23 cellular contexts compared by ENCODE assay signal in the genomic region with DNA sequence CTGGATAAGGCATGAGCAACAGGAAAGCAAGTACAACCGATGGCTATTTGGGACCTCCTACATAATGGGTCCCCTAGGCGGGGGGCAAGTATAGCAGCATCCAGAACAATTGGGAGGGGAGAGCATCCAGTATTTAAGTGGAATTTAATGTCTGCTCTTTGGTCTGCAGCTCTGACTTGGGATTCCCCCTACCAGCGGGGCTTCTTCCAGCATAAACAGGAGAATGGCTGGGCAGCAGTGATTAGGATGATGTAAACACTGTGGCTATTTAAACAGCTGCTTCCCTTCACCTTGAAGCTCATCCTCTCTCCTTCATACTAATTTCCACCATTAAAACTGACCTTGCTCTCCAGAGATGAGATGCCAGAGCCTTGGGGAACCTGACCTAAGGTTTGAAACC.
DNase-seq lines count a peak whose midpoint lies in the region; ATAC-seq and TF ChIP-seq lines count a peak whose summit lies in the region.
"Had no signal": no experiment of that assay in that cellular context is flagged by ENCODE, and none has a peak within 500 bp of the region (broad histone marks: within the 10 kb centered on the region; RNA-seq: fewer than 3 reads in every experiment).

No MANE protein-coding gene starts in this region.

- H3K4me3 ChIP-seq in ovary: no peak overlapping the region
- H3K4me3 ChIP-seq: GM23248, heart left ventricle, lung, right lobe of liver, testis had no signal

- no peaks in the 10 kb centered on the region for H3K4me1 ChIP-seq in ovary (ENCODE audit: insufficient read depth)
- H3K4me1 ChIP-seq: heart left ventricle, right lobe of liver, testis had no signal

- DNase-seq in DMS53 (lab: John Stamatoyannopoulos, UW) (peak; percentile 66), NCI-H1930 (lab: John Stamatoyannopoulos, UW) (peak; percentile 73 to 83), SHP77 treated with DMSO at 0.1 percent for 48 hours (lab: John Stamatoyannopoulos, UW) (peak; percentile 95), iPS-NIHi7 (ENCODE audit: extremely low spot score) (peak; percentile 22), ovary (no peak)
- DNase-seq in activated effector memory CD4-positive, alpha-beta T cell treated with Interleukin-2 at 50 U/mL for 16 hours: no peak
- DNase-seq: activated CD4-positive, alpha-beta T cell treated with anti-CD3 and anti-CD28 coated beads, Interleukin-2, amount 10 ng/mL, durations not matched to agents 7 days and 5 days; activated CD8-positive, alpha-beta memory T cell treated with anti-CD3 and anti-CD28 coated beads, Interleukin-2, amount 50 U/mL, for 4 hours; activated effector memory CD4-positive, alpha-beta T cell treated with anti-CD3 and anti-CD28 coated beads, Interleukin-2, amount 50 U/mL, for 16 hours; CD4-positive, alpha-beta T cell; heart left ventricle; Karpas-422; NCI-H1105; NCI-H524 treated with DMSO at 0.1 percent for 48 hours; right lobe of liver; Right ventricle myocardium superior; T-helper 1 cell; testis had no signal

- H3K36me3 ChIP-seq in ovary: no peaks in the 10 kb centered on the region
- H3K36me3 ChIP-seq: heart left ventricle, right lobe of liver had no signal

- TF ChIP-seq EP300 in ovary (IDR thresholded peaks at IDR 0.05): no peak

- no peak overlapping the region for H3K27ac ChIP-seq in ovary
- H3K27ac ChIP-seq: GM23248, right lobe of liver, testis had no signal

- WGBS in ovary, 3 donors: 26 to 39% (median 32%) methylated on average over 3 of the region's 3 CpGs

- TF ChIP-seq POLR2A in ovary (IDR thresholded peaks at IDR 0.05): no peak

- no peak for TF ChIP-seq CTCF in ovary (IDR thresholded peaks at IDR 0.05)

- no peaks in the 10 kb centered on the region for H3K9me3 ChIP-seq in ovary
- H3K9me3 ChIP-seq: right lobe of liver, testis had no signal

- intact Hi-C loops in ovary (cut with DNase I): no loop called here

- ATAC-seq in HG03039 (IDR thresholded peaks at IDR 0.05; ENCODE audit: unreplicated experiment): no peak
- ATAC-seq in HG03520 (IDR thresholded peaks at IDR 0.05; ENCODE audit: unreplicated experiment): no peak
- ATAC-seq: right lobe of liver; stimulated activated effector memory CD8-positive, alpha-beta T cell treated with anti-CD3 and anti-CD28 coated beads, Interleukin-12 subunit alpha, Interleukin-12 subunit beta, amount 100 ng/mL, for 72 hours had no signal

- no peaks in the 10 kb centered on the region for H3K27me3 ChIP-seq in ovary
- H3K27me3 ChIP-seq: heart left ventricle, right lobe of liver, testis had no signal

Comparison
In these comparisons a context has a peak if more than half of its experiments do, and no peak if none do; other contexts are left out.
1. DNase-seq: peak in DMS53 (single experiment), NCI-H1930 (2 of 2), SHP77 treated with DMSO at 0.1 percent for 48 hours (single experiment) and iPS-NIHi7 (single experiment); none in ovary (0 of 5) and activated effector memory CD4-positive, alpha-beta T cell treated with Interleukin-2 at 50 U/mL for 16 hours (single experiment).